1 cellular context compared by ENCODE assay signal in the genomic region with DNA sequence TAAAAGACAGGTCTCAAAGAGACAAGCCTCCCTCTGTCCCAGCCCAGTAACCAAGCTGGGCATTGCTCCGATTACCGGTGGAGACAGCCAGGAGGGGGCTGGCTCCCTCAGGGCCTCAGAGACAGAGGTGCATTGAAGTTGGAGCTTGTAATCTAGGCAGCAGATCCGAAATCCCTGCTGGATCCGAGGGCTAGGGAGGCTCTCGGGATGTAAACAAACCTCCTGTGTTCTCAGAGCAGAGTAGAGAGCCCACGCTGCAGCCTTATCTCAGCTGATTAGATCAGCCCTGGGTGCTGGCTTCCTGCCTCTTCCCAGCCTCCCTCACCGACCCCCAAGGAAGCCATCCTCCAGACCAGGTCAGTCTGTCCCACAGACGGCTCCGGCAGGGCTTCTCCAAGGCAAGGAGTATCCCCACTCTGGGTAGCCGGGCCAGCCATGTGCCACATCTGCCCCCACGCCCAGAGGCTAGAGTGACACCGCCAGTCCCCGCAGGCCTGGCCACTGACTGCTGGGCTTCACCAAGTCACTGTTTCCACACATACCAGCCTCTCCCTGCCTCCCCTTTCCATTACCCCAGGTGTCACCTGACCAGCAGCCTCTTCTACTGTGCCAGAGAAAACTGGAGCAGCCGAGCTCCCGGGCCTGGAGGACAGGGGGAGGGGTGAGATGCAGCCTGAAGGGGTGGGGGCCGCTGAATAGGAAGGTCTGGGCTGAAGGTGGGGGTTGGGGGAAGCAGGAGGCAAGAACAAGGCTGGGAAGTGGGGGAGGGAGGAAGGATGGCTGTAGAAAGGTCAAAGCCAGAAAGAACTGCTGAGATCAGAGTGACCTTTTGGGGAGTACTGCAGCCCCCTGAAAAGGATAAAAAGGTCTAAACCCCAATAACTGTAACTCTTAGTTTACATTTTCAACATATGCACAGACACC.
TF ChIP-seq lines count a peak whose summit lies in the region.

No MANE protein-coding gene starts in this region.

TF ChIP-seq in HEK293, 187 proteins besides CTCF, POLR2A, EP300 and RAD21 (continued from another document):
- TF ChIP-seq ZNF76 (tag by site-specific recombination; IDR thresholded peaks at IDR 0.05; ENCODE audit: borderline replicate concordance, low read depth) (peak; percentile 71; the same call in 1 of the 2 replicates), ZNF157 (tag by site-specific recombination; IDR thresholded peaks at IDR 0.05) (no peak), ZNF341 (tag by site-specific recombination; IDR thresholded peaks at IDR 0.05; ENCODE audit: low read depth) (peak; percentile 18; the same call in 1 of the 2 replicates), ZNF701 (tag by site-specific recombination; IDR thresholded peaks at IDR 0.05) (no peak), KLF16 (tag by site-specific recombination; IDR thresholded peaks at IDR 0.05) (0 out of 2 replicates have a peak, but pooled peaks have one; percentile 11), WT1 (tag by site-specific recombination; IDR thresholded peaks at IDR 0.05) (peak; percentile 89), ZBTB8A (tag by site-specific recombination; IDR thresholded peaks at IDR 0.05) (peak; percentile 23), GLI2 (tag by site-specific recombination; IDR thresholded peaks at IDR 0.05; ENCODE audit: borderline replicate concordance, low read depth) (no peak)
- TF ChIP-seq, protein P1, sequence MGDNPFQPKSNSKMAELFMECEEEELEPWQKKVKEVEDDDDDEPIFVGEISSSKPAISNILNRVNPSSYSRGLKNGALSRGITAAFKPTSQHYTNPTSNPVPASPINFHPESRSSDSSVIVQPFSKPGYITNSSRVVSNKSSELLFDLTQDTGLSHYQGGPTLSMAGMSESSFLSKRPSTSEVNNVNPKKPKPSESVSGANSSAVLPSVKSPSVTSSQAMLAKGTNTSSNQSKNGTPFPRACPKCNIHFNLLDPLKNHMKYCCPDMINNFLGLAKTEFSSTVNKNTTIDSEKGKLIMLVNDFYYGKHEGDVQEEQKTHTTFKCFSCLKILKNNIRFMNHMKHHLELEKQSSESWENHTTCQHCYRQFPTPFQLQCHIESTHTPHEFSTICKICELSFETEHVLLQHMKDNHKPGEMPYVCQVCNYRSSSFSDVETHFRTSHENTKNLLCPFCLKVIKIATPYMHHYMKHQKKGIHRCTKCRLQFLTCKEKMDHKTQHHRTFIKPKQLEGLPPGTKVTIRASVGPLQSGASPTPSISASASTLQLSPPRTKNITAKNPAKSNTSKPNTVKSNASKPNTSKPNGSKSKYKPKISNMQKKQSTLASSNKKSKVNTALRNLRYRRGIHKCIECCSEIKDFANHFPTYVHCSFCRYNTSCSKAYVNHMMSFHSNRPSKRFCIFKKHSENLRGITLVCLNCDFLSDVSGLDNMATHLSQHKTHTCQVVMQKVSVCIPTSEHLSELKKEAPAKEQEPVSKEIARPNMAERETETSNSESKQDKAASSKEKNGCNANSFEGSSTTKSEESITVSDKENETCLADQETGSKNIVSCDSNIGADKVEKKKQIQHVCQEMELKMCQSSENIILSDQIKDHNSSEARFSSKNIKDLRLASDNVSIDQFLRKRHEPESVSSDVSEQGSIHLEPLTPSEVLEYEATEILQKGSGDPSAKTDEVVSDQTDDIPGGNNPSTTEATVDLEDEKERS (tag by site-specific recombination; IDR thresholded peaks at IDR 0.05) = no peak
- TF ChIP-seq, protein P2, sequence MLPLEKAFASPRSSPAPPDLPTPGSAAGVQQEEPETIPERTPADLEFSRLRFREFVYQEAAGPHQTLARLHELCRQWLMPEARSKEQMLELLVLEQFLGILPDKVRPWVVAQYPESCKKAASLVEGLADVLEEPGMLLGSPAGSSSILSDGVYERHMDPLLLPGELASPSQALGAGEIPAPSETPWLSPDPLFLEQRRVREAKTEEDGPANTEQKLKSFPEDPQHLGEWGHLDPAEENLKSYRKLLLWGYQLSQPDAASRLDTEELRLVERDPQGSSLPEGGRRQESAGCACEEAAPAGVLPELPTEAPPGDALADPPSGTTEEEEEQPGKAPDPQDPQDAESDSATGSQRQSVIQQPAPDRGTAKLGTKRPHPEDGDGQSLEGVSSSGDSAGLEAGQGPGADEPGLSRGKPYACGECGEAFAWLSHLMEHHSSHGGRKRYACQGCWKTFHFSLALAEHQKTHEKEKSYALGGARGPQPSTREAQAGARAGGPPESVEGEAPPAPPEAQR (tag by site-specific recombination; IDR thresholded peaks at IDR 0.05) = no peak
